In the genomic region with DNA sequence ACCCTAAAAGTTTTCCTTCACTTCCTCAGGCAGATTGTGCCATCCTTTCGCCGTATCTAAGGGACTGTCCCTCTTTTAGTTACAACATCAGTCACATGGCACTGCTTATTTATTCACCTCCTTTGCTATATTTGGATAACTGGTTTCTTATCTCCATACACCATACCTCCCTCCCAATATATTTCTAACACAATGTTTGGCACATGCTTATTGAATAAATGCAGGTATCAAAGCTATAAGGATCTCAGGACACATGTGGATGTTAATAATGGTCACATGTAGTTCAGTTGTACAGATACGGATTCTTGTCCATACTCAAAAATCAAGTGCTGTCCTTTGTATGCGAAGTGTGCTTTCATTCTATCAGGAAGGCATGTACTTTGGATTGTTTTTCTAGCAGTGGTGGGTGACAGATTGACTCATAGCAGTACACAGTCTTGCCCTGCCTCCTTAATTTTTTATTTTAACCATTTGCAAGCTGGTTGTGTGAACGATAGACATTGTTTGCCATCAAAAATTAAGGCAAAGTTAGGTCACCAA, we compare ENCODE assay signal across 2 cellular contexts.
TF ChIP-seq lines count a peak whose summit lies in the region.

No MANE protein-coding gene starts in this region.

TF ChIP-seq in K562, 482 proteins besides CTCF, POLR2A, EP300 and RAD21 (continued from another document and continues in another):
- TF ChIP-seq TEAD4 (IDR thresholded peaks at IDR 0.05; ENCODE audit: low read length), result peak; percentile 18; the same call in 1 of the 2 replicates
- TF ChIP-seq TEAD4 (CRISPR knock-in tag; IDR thresholded peaks at IDR 0.05; ENCODE audit: borderline replicate concordance), result no peak
- TF ChIP-seq, protein P1, sequence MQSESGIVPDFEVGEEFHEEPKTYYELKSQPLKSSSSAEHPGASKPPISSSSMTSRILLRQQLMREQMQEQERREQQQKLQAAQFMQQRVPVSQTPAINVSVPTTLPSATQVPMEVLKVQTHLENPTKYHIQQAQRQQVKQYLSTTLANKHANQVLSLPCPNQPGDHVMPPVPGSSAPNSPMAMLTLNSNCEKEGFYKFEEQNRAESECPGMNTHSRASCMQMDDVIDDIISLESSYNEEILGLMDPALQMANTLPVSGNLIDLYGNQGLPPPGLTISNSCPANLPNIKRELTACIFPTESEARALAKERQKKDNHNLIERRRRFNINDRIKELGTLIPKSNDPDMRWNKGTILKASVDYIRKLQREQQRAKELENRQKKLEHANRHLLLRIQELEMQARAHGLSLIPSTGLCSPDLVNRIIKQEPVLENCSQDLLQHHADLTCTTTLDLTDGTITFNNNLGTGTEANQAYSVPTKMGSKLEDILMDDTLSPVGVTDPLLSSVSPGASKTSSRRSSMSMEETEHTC (IDR thresholded peaks at IDR 0.05), result 0 out of 2 replicates have a peak, but pooled peaks have one; percentile 19
- TF ChIP-seq, protein P2, sequence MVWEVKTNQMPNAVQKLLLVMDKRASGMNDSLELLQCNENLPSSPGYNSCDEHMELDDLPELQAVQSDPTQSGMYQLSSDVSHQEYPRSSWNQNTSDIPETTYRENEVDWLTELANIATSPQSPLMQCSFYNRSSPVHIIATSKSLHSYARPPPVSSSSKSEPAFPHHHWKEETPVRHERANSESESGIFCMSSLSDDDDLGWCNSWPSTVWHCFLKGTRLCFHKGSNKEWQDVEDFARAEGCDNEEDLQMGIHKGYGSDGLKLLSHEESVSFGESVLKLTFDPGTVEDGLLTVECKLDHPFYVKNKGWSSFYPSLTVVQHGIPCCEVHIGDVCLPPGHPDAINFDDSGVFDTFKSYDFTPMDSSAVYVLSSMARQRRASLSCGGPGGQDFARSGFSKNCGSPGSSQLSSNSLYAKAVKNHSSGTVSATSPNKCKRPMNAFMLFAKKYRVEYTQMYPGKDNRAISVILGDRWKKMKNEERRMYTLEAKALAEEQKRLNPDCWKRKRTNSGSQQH (CRISPR knock-in tag; IDR thresholded peaks at IDR 0.05), result no peak
- TF ChIP-seq CBX1 (IDR thresholded peaks at IDR 0.05; ENCODE audit: low read depth), result no peak
- no peak for TF ChIP-seq ZFP30 (CRISPR knock-in tag; IDR thresholded peaks at IDR 0.05; ENCODE audit: borderline replicate concordance)
- TF ChIP-seq MECOM (CRISPR knock-in tag; IDR thresholded peaks at IDR 0.05), result no peak
- peak; percentile 26; the same call in 1 of the 2 replicates for TF ChIP-seq SMARCA4 (IDR thresholded peaks at IDR 0.05)
- 0 out of 2 replicates have a peak, but pooled peaks have one; percentile 10 for TF ChIP-seq RFX1 (IDR thresholded peaks at IDR 0.05)
- TF ChIP-seq, protein P3, sequence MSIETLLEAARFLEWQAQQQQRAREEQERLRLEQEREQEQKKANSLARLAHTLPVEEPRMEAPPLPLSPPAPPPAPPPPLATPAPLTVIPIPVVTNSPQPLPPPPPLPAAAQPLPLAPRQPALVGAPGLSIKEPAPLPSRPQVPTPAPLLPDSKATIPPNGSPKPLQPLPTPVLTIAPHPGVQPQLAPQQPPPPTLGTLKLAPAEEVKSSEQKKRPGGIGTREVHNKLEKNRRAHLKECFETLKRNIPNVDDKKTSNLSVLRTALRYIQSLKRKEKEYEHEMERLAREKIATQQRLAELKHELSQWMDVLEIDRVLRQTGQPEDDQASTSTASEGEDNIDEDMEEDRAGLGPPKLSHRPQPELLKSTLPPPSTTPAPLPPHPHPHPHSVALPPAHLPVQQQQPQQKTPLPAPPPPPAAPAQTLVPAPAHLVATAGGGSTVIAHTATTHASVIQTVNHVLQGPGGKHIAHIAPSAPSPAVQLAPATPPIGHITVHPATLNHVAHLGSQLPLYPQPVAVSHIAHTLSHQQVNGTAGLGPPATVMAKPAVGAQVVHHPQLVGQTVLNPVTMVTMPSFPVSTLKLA (conservative IDR thresholded peaks at IDR 0.05), result peak in 1 of 2 experiments; percentile 51; a peak in 2 of 4 replicates
- TF ChIP-seq DPF2 (IDR thresholded peaks at IDR 0.05), result peak; percentile 52; the same call in 1 of the 2 replicates
- TF ChIP-seq, protein P4, sequence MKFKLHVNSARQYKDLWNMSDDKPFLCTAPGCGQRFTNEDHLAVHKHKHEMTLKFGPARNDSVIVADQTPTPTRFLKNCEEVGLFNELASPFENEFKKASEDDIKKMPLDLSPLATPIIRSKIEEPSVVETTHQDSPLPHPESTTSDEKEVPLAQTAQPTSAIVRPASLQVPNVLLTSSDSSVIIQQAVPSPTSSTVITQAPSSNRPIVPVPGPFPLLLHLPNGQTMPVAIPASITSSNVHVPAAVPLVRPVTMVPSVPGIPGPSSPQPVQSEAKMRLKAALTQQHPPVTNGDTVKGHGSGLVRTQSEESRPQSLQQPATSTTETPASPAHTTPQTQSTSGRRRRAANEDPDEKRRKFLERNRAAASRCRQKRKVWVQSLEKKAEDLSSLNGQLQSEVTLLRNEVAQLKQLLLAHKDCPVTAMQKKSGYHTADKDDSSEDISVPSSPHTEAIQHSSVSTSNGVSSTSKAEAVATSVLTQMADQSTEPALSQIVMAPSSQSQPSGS (CRISPR knock-in tag; IDR thresholded peaks at IDR 0.05), result no peak
- TF ChIP-seq ZBED1 (IDR thresholded peaks at IDR 0.05), result no peak
- peak in 1 of 2 experiments; percentile 19; a peak in 1 of 4 replicates for TF ChIP-seq FOXA3 (CRISPR knock-in tag; conservative IDR thresholded peaks at IDR 0.05 in 1 of 2, IDR thresholded peaks at IDR 0.05 in 1 of 2)
- peak; percentile 49; the same call in 1 of the 2 replicates for TF ChIP-seq CREM (IDR thresholded peaks at IDR 0.05; ENCODE audit: low read depth)
- TF ChIP-seq SRF (CRISPR knock-in tag; IDR thresholded peaks at IDR 0.05), result peak in 1 of 2 experiments; percentile 81; a peak in 2 of 4 replicates

TF ChIP-seq in HEK293T, 16 proteins besides CTCF, POLR2A, EP300 and RAD21 (continued from another document):
- no peak for TF ChIP-seq ARNT (IDR thresholded peaks at IDR 0.05)
- TF ChIP-seq, protein P5, sequence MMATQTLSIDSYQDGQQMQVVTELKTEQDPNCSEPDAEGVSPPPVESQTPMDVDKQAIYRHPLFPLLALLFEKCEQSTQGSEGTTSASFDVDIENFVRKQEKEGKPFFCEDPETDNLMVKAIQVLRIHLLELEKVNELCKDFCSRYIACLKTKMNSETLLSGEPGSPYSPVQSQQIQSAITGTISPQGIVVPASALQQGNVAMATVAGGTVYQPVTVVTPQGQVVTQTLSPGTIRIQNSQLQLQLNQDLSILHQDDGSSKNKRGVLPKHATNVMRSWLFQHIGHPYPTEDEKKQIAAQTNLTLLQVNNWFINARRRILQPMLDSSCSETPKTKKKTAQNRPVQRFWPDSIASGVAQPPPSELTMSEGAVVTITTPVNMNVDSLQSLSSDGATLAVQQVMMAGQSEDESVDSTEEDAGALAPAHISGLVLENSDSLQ (IDR thresholded peaks at IDR 0.05), result no peak
- TF ChIP-seq CTBP1 (IDR thresholded peaks at IDR 0.05; ENCODE audit: borderline replicate concordance), result no peak
- no peak for TF ChIP-seq LEF1 (IDR thresholded peaks at IDR 0.05; ENCODE audit: borderline replicate concordance)
- TF ChIP-seq ZNF384 (IDR thresholded peaks at IDR 0.05), result no peak
- TF ChIP-seq NFRKB (IDR thresholded peaks at IDR 0.05), result no peak
- no peak for TF ChIP-seq FOXA1 (IDR thresholded peaks at IDR 0.05)
- no peak for TF ChIP-seq HDGF (IDR thresholded peaks at IDR 0.05; ENCODE audit: borderline replicate concordance)
